Comparison of ENCODE assay signal across 15 cellular contexts in the genomic region with DNA sequence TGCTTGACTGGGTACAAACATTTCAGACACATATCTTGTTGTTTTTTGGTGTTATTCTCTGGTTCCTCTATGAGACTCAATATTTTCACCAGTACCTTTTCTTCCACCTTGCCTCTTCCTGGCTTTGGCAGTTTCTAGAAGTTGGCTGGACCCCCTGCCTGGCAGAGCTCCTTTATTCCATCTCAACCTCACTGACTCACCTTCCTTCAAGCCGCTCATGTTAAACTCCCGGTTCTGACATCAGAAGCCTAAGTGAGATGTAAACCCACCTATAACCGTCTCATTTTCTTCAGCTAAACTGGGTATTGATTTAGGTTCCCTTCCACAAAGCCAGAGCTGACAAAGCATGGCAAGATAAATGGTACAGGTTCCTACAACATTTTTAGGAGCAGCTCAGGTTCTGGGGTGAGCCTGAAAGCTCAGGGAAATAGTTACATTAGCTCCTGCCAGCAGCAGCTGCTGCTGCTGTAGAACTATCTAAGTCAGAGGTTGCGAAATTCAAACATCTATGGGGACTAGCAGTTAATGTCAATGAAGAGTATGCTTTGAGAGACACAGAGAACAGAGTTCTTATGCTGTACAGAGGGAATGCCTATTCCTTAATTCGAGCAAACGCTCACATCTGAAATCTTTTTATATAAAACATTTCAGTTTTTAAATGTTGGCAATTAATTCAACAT.
DNase-seq lines count a peak whose midpoint lies in the region; FAIRE-seq and TF ChIP-seq lines count a peak whose summit lies in the region.
"Had no signal": no experiment of that assay in that cellular context is flagged by ENCODE, and none has a peak within 500 bp of the region (broad histone marks: within the 10 kb centered on the region; RNA-seq: fewer than 3 reads in every experiment).

No MANE protein-coding gene starts in this region.

- no peak overlapping the region for H3K9ac ChIP-seq in OCI-LY1 (ENCODE audit: low read length)

- H3K27me3 ChIP-seq in OCI-LY1 (ENCODE audit: insufficient read depth, low read length) (no peaks in the 10 kb centered on the region), small intestine (ENCODE audit: control insufficient read depth in 2 of 2, insufficient read depth in 2 of 2, low read length in 2 of 2) (no peaks in the 10 kb centered on the region)
- H3K27me3 ChIP-seq: MG63 had no signal

- H3K4me2 ChIP-seq in OCI-LY1 (ENCODE audit: low read length): no peak overlapping the region

- TF ChIP-seq CTCF in OCI-LY1 (IDR thresholded peaks at IDR 0.05; ENCODE audit: low read length) (no peak), fibroblast of mammary gland (conservative IDR thresholded peaks at IDR 0.05; ENCODE audit: control insufficient read depth, insufficient read depth, low read depth, low read length) (no peak)

- no peaks in the 10 kb centered on the region for H3K79me2 ChIP-seq in OCI-LY1 (ENCODE audit: insufficient read depth, low read length)

- H3K9me3 ChIP-seq in OCI-LY1 (ENCODE audit: low read length) (no peaks in the 10 kb centered on the region), small intestine (ENCODE audit: control insufficient read depth, low read depth) (no peaks in the 10 kb centered on the region)
- H3K9me3 ChIP-seq: MG63 had no signal

- no peaks in the 10 kb centered on the region for H3K9me2 ChIP-seq in OCI-LY1 (ENCODE audit: low read depth, low read length)

- H3K4me1 ChIP-seq in OCI-LY1 (ENCODE audit: insufficient read depth, low read length, severe bottlenecking) (peaks cover 13% of the 10 kb centered on the region), small intestine (ENCODE audit: control insufficient read depth in 2 of 2, insufficient read depth in 1 of 2, low read depth in 1 of 2, low read length in 1 of 2) (peaks cover 2 to 4% of the 10 kb centered on the region in 2 donors)

- no peak overlapping the region for H3K4me3 ChIP-seq in OCI-LY1 (ENCODE audit: low read depth, low read length, poor library complexity, severe bottlenecking)
- H3K4me3 ChIP-seq in fibroblast of mammary gland (ENCODE audit: control insufficient read depth, low read depth, low read length): no peak overlapping the region
- H3K4me3 ChIP-seq in skeletal muscle cell (ENCODE audit: low read depth, low read length): no peak overlapping the region
- no peak overlapping the region for H3K4me3 ChIP-seq in small intestine (ENCODE audit: low read depth in 1 of 2, low read length in 2 of 2)
- H3K4me3 ChIP-seq: MG63 had no signal

- H3K27ac ChIP-seq in OCI-LY1 (ENCODE audit: low read depth, low read length, poor library complexity, severe bottlenecking) (no peak overlapping the region), small intestine (ENCODE audit: low read depth in 1 of 2, low read length in 1 of 2) (no peak overlapping the region)
- H3K27ac ChIP-seq: 22Rv1 had no signal

- H3F3A ChIP-seq in OCI-LY1 (ENCODE audit: insufficient read depth, low read length): no peaks in the 10 kb centered on the region

- H2AFZ ChIP-seq in OCI-LY1 (ENCODE audit: low read length): 0 out of 2 replicates have a peak overlapping the region, but pooled peaks have one; percentile 23

- H4K20me1 ChIP-seq in OCI-LY1 (ENCODE audit: insufficient read depth, low read length): no peaks in the 10 kb centered on the region

- WGBS in small intestine, 3 donors: 89 to 94% (median 92%) methylated on average over 6 of the region's 6 CpGs

- in situ Hi-C loops in ACHN (cut with HindIII; ENCODE audit: low pct_ligation_motif_present, low pct_unique_long_range_greater_than_20kb, low sequenced_read_pairs): no loop called here

- no peak for FAIRE-seq in small intestine (lab: Jason Lieb, UNC)

- H3K36me3 ChIP-seq in OCI-LY1 (ENCODE audit: insufficient read depth, low read length): no peaks in the 10 kb centered on the region
- no peaks in the 10 kb centered on the region for H3K36me3 ChIP-seq in small intestine (ENCODE audit: control insufficient read depth in 2 of 2, insufficient read depth in 2 of 2, low read length in 2 of 2)
- H3K36me3 ChIP-seq: MG63 had no signal

- DNase-seq in DMS53 (lab: John Stamatoyannopoulos, UW): peak; percentile 34
- no peak for DNase-seq in DMS53 treated with DMSO at 0.1 percent for 48 hours (lab: John Stamatoyannopoulos, UW; ENCODE audit: unreplicated experiment)
- peak; percentile 64 for DNase-seq in fibroblast of mammary gland (ENCODE audit: low read depth)
- peak; percentile 56 for DNase-seq in skeletal muscle cell (ENCODE audit: low read depth)
- no peak for DNase-seq in CD1c-positive myeloid dendritic cell (ENCODE audit: extremely low spot score)
- no peak for DNase-seq in small intestine
- DNase-seq in ACHN: no peak
- DNase-seq: activated CD8-positive, alpha-beta memory T cell treated with anti-CD3 and anti-CD28 coated beads, Interleukin-2, amount 50 U/mL, for 48 hours; mammary epithelial cell; MG63; NCI-H345; stimulated activated naive CD8-positive, alpha-beta T cell treated with anti-CD3 and anti-CD28 coated beads, Interleukin-15, amount 100 ng/mL, for 72 hours; T-cell had no signal

Comparison
In these comparisons a context has a peak if more than half of its experiments do, and no peak if none do; other contexts are left out.
1. DNase-seq: peak in DMS53 (single experiment), fibroblast of mammary gland (single experiment) and skeletal muscle cell (single experiment); none in DMS53 treated with DMSO at 0.1 percent for 48 hours (single experiment), CD1c-positive myeloid dendritic cell (single experiment), small intestine (single experiment) and ACHN (single experiment).